15 cellular contexts compared by ENCODE assay signal in the genomic region with DNA sequence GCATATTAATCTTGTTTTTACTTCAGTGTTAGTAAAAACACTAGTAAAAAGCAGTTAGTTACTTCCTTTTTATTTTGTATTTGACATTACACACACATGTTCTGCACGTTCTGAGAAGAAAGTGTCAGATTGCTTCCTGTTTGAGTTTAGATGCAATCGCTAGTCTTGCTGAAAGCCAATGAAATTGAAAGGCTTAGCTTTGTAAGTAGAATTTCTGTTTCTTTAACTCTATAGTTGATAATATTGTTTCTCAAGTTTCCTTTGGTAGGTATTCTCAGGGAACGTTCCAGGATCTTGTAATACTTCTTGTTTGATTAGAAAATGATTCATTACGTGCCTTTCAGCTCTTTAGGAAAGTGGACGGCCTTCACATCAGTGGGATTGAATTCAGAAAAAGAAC. TPM values are rescaled to one million over a fixed set of nuclear protein-coding genes. Genes with fewer than 3 reads are reported as not detected.
DNase-seq lines count a peak whose midpoint lies in the region; TF ChIP-seq lines count a peak whose summit lies in the region.
"Had no signal": no experiment of that assay in that cellular context is flagged by ENCODE, and none has a peak within 500 bp of the region (broad histone marks: within the 10 kb centered on the region; RNA-seq: fewer than 3 reads in every experiment).

No MANE protein-coding gene starts in this region.

- H3K27ac Mint-ChIP-seq in T-helper 2 cell treated with Interferon-gamma antibody and Interleukin-4, amounts not matched to agents 5 μg/mL and 100 μg/mL, for 36 hours = peak overlapping the region; percentile 58
- H3K27ac Mint-ChIP-seq in glutamatergic neuron (ENCODE audit: unreplicated experiment) = no peak overlapping the region
- no peak overlapping the region for H3K27ac Mint-ChIP-seq in activated T-helper 2 cell treated with anti-CD3 and anti-CD28 coated beads, Interferon-gamma antibody, Interleukin-2, Interleukin-4, amounts not matched to agents 10 μg/mL and 5 μg/mL and 100 μg/mL, durations not matched to agents 14 hours and 24 hours and 36 hours
- H3K27ac Mint-ChIP-seq: activated T-cell treated with anti-CD3 and anti-CD28 coated beads, Interleukin-2, amount 50 U/mL, for 24 hours; stimulated activated memory B cell treated with anti-CD40 and anti-IgM and Interleukin-4, amounts not matched to agents 10 μg/mL and 1 μg/mL and 100 μg/mL, for 72 hours had no signal

- no peaks in the 10 kb centered on the region for H4K20me1 ChIP-seq in GM23248 (ENCODE audit: insufficient read depth)

- WGBS in GM23248 (ENCODE audit: low coverage in 1 of 2, low lambda C conversion rate in 2 of 2, missing lambda C conversion rate in 2 of 2), 2 experiments = 35 to 44% methylated on average over 5 of the region's 5 CpGs

- no peaks in the 10 kb centered on the region for H3K9me2 ChIP-seq in GM23248 (ENCODE audit: insufficient read depth)

- H3K4me1 Mint-ChIP-seq in T-helper 2 cell treated with Interferon-gamma antibody and Interleukin-4, amounts not matched to agents 5 μg/mL and 100 μg/mL, for 36 hours (ENCODE audit: low read depth) = peaks cover 17% of the 10 kb centered on the region
- H3K4me1 Mint-ChIP-seq in glutamatergic neuron (ENCODE audit: low read depth, unreplicated experiment) = peaks cover 3% of the 10 kb centered on the region
- peaks cover 26% of the 10 kb centered on the region for H3K4me1 Mint-ChIP-seq in activated T-helper 2 cell treated with anti-CD3 and anti-CD28 coated beads, Interferon-gamma antibody, Interleukin-2, Interleukin-4, amounts not matched to agents 10 μg/mL and 5 μg/mL and 100 μg/mL, durations not matched to agents 14 hours and 24 hours and 36 hours (ENCODE audit: low read depth)

- peak overlapping the region; percentile 1 for H3K4me2 ChIP-seq in GM23248 (ENCODE audit: unreplicated experiment)

- H3K36me3 ChIP-seq in GM23248 (ENCODE audit: low read depth) (no peaks in the 10 kb centered on the region), WERI-Rb-1 (peaks cover 15% of the 10 kb centered on the region)
- H3K36me3 ChIP-seq: upper lobe of right lung had no signal

- no peaks in the 10 kb centered on the region for H3K27me3 ChIP-seq in GM23248 (replicated peaks; ENCODE audit: insufficient read depth)
- no peaks in the 10 kb centered on the region for H3K27me3 ChIP-seq in WERI-Rb-1 (ENCODE audit: insufficient read depth, low read depth, severe bottlenecking)
- H3K27me3 ChIP-seq: upper lobe of right lung had no signal

- H3K27ac ChIP-seq in GM23248 (no peak overlapping the region), WERI-Rb-1 (no peak overlapping the region)
- H3K27ac ChIP-seq: upper lobe of right lung had no signal

- intact Hi-C loops in activated T-helper 2 cell treated with anti-CD3 and anti-CD28 coated beads, Interferon-gamma antibody, Interleukin-2, Interleukin-4, amounts not matched to agents 10 μg/mL and 5 μg/mL and 100 μg/mL, durations not matched to agents 14 hours and 24 hours and 36 hours (cut with micrococcal nuclease) = loop anchor here (10.0 kb wide), 3 partner anchors 256 to 1476 kb away; no protein-coding TSS in a partner anchor

- in situ Hi-C loops in GM23248 (cut with MboI) = no loop called here

- no peaks in the 10 kb centered on the region for H3F3A ChIP-seq in GM23248 (ENCODE audit: insufficient read depth)

- H3K79me2 ChIP-seq in GM23248 (ENCODE audit: insufficient read depth) = no peaks in the 10 kb centered on the region

- peaks cover 49% of the 10 kb centered on the region for H3K36me3 Mint-ChIP-seq in T-helper 2 cell treated with Interferon-gamma antibody and Interleukin-4, amounts not matched to agents 5 μg/mL and 100 μg/mL, for 36 hours (ENCODE audit: low read depth)
- peaks cover 9% of the 10 kb centered on the region for H3K36me3 Mint-ChIP-seq in glutamatergic neuron (ENCODE audit: unreplicated experiment)
- peaks cover 54% of the 10 kb centered on the region for H3K36me3 Mint-ChIP-seq in activated T-helper 2 cell treated with anti-CD3 and anti-CD28 coated beads, Interferon-gamma antibody, Interleukin-2, Interleukin-4, amounts not matched to agents 10 μg/mL and 5 μg/mL and 100 μg/mL, durations not matched to agents 14 hours and 24 hours and 36 hours (ENCODE audit: low read depth)

- no peaks in the 10 kb centered on the region for H3K4me1 ChIP-seq in GM23248 (ENCODE audit: insufficient read depth)
- H3K4me1 ChIP-seq: upper lobe of right lung had no signal

- TF ChIP-seq CTCF in fibroblast of villous mesenchyme (IDR thresholded peaks at IDR 0.05; ENCODE audit: insufficient read depth, low read depth, low read length) (no peak), WERI-Rb-1 (IDR thresholded peaks at IDR 0.05; ENCODE audit: low read depth, low read length) (no peak), glutamatergic neuron (IDR thresholded peaks at IDR 0.05; ENCODE audit: partially characterized antibody, unreplicated experiment) (no peak)

- DNase-seq in AG08395 (ENCODE audit: low spot score) = peak; percentile 6
- DNase-seq in GM23248 = no peak
- no peak for DNase-seq in T-helper 2 cell treated with Interferon-gamma antibody and Interleukin-4, amounts not matched to agents 5 μg/mL and 100 μg/mL, for 36 hours (ENCODE audit: low spot score)
- DNase-seq in fibroblast of villous mesenchyme (ENCODE audit: low read depth) = peak; percentile 25
- no peak for DNase-seq in WERI-Rb-1
- DNase-seq in glutamatergic neuron = no peak
- no peak for DNase-seq in activated CD8-positive, alpha-beta memory T cell treated with anti-CD3 and anti-CD28 coated beads, Interleukin-2, amount 50 U/mL, for 4 hours
- DNase-seq in activated T-helper 2 cell treated with anti-CD3 and anti-CD28 coated beads, Interferon-gamma antibody, Interleukin-2, Interleukin-4, amounts not matched to agents 10 μg/mL and 5 μg/mL and 100 μg/mL, durations not matched to agents 14 hours and 24 hours and 36 hours (ENCODE audit: low spot score) = no peak
- DNase-seq: activated T-cell treated with anti-CD3 and anti-CD28 coated beads, Interleukin-2, amount 50 U/mL, for 24 hours; cerebellar nuclear complex; kidney; NCI-H1417 treated with DMSO at 0.1 percent for 48 hours; NCI-H510A treated with DMSO at 0.1 percent for 48 hours; upper lobe of right lung had no signal

- H3K4me3 ChIP-seq in GM23248 = no peak overlapping the region
- no peak overlapping the region for H3K4me3 ChIP-seq in fibroblast of villous mesenchyme (ENCODE audit: low read depth, low read length)
- no peak overlapping the region for H3K4me3 ChIP-seq in WERI-Rb-1 (ENCODE audit: low read depth, low read length)
- H3K4me3 ChIP-seq: upper lobe of right lung had no signal

- H3K9ac ChIP-seq in GM23248 = no peak overlapping the region

- peaks cover 30% of the 10 kb centered on the region for H3K9me3 Mint-ChIP-seq in T-helper 2 cell treated with Interferon-gamma antibody and Interleukin-4, amounts not matched to agents 5 μg/mL and 100 μg/mL, for 36 hours
- H3K9me3 Mint-ChIP-seq in glutamatergic neuron (ENCODE audit: unreplicated experiment) = peaks cover 4% of the 10 kb centered on the region
- H3K9me3 Mint-ChIP-seq in activated T-helper 2 cell treated with anti-CD3 and anti-CD28 coated beads, Interferon-gamma antibody, Interleukin-2, Interleukin-4, amounts not matched to agents 10 μg/mL and 5 μg/mL and 100 μg/mL, durations not matched to agents 14 hours and 24 hours and 36 hours = peaks cover 36% of the 10 kb centered on the region

- H3K9me3 ChIP-seq in GM23248 (ENCODE audit: low read depth) = no peaks in the 10 kb centered on the region
- H3K9me3 ChIP-seq in WERI-Rb-1 (ENCODE audit: severe bottlenecking) = peaks cover 4% of the 10 kb centered on the region
- H3K9me3 ChIP-seq: upper lobe of right lung had no signal

- H3K4me3 Mint-ChIP-seq in T-helper 2 cell treated with Interferon-gamma antibody and Interleukin-4, amounts not matched to agents 5 μg/mL and 100 μg/mL, for 36 hours = peak overlapping the region; percentile 42
- no peak overlapping the region for H3K4me3 Mint-ChIP-seq in glutamatergic neuron (ENCODE audit: unreplicated experiment)
- no peak overlapping the region for H3K4me3 Mint-ChIP-seq in activated T-helper 2 cell treated with anti-CD3 and anti-CD28 coated beads, Interferon-gamma antibody, Interleukin-2, Interleukin-4, amounts not matched to agents 10 μg/mL and 5 μg/mL and 100 μg/mL, durations not matched to agents 14 hours and 24 hours and 36 hours (ENCODE audit: low read depth)
- H3K4me3 Mint-ChIP-seq: activated T-cell treated with anti-CD3 and anti-CD28 coated beads, Interleukin-2, amount 50 U/mL, for 24 hours; stimulated activated memory B cell treated with anti-CD40 and anti-IgM and Interleukin-4, amounts not matched to agents 10 μg/mL and 1 μg/mL and 100 μg/mL, for 72 hours had no signal

- H3K27me3 Mint-ChIP-seq in T-helper 2 cell treated with Interferon-gamma antibody and Interleukin-4, amounts not matched to agents 5 μg/mL and 100 μg/mL, for 36 hours (ENCODE audit: low read depth) = no peaks in the 10 kb centered on the region
- peaks cover 4% of the 10 kb centered on the region for H3K27me3 Mint-ChIP-seq in glutamatergic neuron (ENCODE audit: unreplicated experiment)
- H3K27me3 Mint-ChIP-seq in activated T-helper 2 cell treated with anti-CD3 and anti-CD28 coated beads, Interferon-gamma antibody, Interleukin-2, Interleukin-4, amounts not matched to agents 10 μg/mL and 5 μg/mL and 100 μg/mL, durations not matched to agents 14 hours and 24 hours and 36 hours (ENCODE audit: low read depth) = no peaks in the 10 kb centered on the region
- H3K27me3 Mint-ChIP-seq: activated T-cell treated with anti-CD3 and anti-CD28 coated beads, Interleukin-2, amount 50 U/mL, for 24 hours; stimulated activated memory B cell treated with anti-CD40 and anti-IgM and Interleukin-4, amounts not matched to agents 10 μg/mL and 1 μg/mL and 100 μg/mL, for 72 hours had no signal

- no peak overlapping the region for H2AFZ ChIP-seq in GM23248

RNA-seq across cellular contexts. Expression of a gene that starts 55.0 kb away (rescaled TPM):
- total RNA-seq in GM23248 (2014; rRNA removed; shearing (Covaris generic)) = 10.8 and 14.8 TPM in 2 replicates
- polyA plus RNA-seq in GM23248 (2016; fragmentation: Nextera tagmentation; extraction: Ambion mirVana) = 7.5 and 8.4 TPM in 2 replicates
- 18.0 and 26.8 TPM in 2 replicates for total RNA-seq in fibroblast of villous mesenchyme
- total RNA-seq in glutamatergic neuron (ENCODE audit: unreplicated experiment) = 24.8 TPM
- total RNA-seq in activated T-helper 2 cell treated with anti-CD3 and anti-CD28 coated beads, Interferon-gamma antibody, Interleukin-2, Interleukin-4, amounts not matched to agents 10 μg/mL and 5 μg/mL and 100 μg/mL, durations not matched to agents 14 hours and 24 hours and 36 hours = 30.5 and 31.2 TPM in 2 replicates

Comparison
In these comparisons a context has a peak if more than half of its experiments do, and no peak if none do; other contexts are left out.
1. DNase-seq: peak in AG08395 (single experiment) and fibroblast of villous mesenchyme (single experiment); none in GM23248 (single experiment), T-helper 2 cell treated with Interferon-gamma antibody and Interleukin-4, amounts not matched to agents 5 μg/mL and 100 μg/mL, for 36 hours (single experiment), WERI-Rb-1 (single experiment), glutamatergic neuron (single experiment), activated CD8-positive, alpha-beta memory T cell treated with anti-CD3 and anti-CD28 coated beads, Interleukin-2, amount 50 U/mL, for 4 hours (single experiment) and activated T-helper 2 cell treated with anti-CD3 and anti-CD28 coated beads, Interferon-gamma antibody, Interleukin-2, Interleukin-4, amounts not matched to agents 10 μg/mL and 5 μg/mL and 100 μg/mL, durations not matched to agents 14 hours and 24 hours and 36 hours (single experiment).